Comparison of ENCODE assay signal across 12 cellular contexts in the genomic region with DNA sequence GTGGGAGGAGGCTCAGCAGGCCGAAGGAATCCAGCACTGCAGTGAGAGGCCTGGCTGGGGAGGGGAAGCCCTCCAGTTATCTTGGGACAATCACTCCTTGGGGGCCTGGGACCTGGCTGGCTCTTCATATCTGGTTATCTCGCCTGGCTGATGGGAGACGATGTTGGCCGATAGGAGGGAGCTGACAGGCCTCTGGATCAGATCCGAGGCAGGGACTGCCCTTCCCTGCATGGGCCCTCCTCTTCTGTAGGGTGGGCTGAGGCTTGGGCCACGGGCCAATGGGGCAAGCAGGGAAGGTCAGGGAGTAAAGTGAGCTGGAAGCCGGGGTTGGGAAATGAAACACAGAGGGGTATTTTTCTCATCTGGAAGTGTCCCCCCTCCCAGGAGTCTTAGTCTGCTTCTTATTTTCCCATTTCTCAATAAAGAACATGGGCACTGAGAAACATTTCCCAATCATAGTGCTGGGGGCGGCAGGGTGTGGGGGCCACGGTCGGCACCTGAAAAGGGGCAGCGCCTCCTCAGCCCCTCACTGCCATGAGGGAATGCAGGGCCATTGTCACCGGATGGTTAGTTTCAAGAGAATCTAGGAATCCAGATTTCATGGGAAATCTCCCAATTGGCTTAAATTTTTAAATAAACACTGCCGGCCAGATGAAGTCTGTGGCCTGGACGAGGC.
DNase-seq lines count a peak whose midpoint lies in the region; ATAC-seq and TF ChIP-seq lines count a peak whose summit lies in the region.
"Had no signal": no experiment of that assay in that cellular context is flagged by ENCODE, and none has a peak within 500 bp of the region (broad histone marks: within the 10 kb centered on the region; RNA-seq: fewer than 3 reads in every experiment).

No MANE protein-coding gene starts in this region.

- H3K4me3 Mint-ChIP-seq in T-helper 1 cell treated with Interleukin-12 subunit alpha and Interleukin-12 subunit beta and Interleukin-4 antibody, amounts not matched to agents 30 μg/mL and 1 μg/mL, for 36 hours = no peak overlapping the region
- H3K4me3 Mint-ChIP-seq in effector memory CD8-positive, alpha-beta T cell = no peak overlapping the region
- H3K4me3 Mint-ChIP-seq: stimulated activated naive CD8-positive, alpha-beta T cell treated with anti-CD3 and anti-CD28 coated beads, Interleukin-15, Interleukin-2, amounts not matched to agents 100 ng/mL and 50 ng/mL, for 24 hours had no signal

- H3K9me3 ChIP-seq in muscle layer of duodenum (ENCODE audit: control insufficient read depth in 1 of 2, low read length in 2 of 2) (no peaks in the 10 kb centered on the region), tibial artery (no peaks in the 10 kb centered on the region)

- H3K9me3 Mint-ChIP-seq in T-helper 1 cell treated with Interleukin-12 subunit alpha and Interleukin-12 subunit beta and Interleukin-4 antibody, amounts not matched to agents 30 μg/mL and 1 μg/mL, for 36 hours = no peaks in the 10 kb centered on the region
- H3K9me3 Mint-ChIP-seq in effector memory CD8-positive, alpha-beta T cell = no peaks in the 10 kb centered on the region
- H3K9me3 Mint-ChIP-seq: stimulated activated naive CD8-positive, alpha-beta T cell treated with anti-CD3 and anti-CD28 coated beads, Interleukin-15, Interleukin-2, amounts not matched to agents 100 ng/mL and 50 ng/mL, for 24 hours had no signal

- H3K27me3 ChIP-seq in muscle layer of duodenum (ENCODE audit: low read depth, low read length) (no peaks in the 10 kb centered on the region), tibial artery (no peaks in the 10 kb centered on the region)

- DNase-seq in T-helper 1 cell (no peak), tibial artery (peak; percentile 61 to 83), SW480 (ENCODE audit: low spot score) (no peak)
- DNase-seq in effector memory CD8-positive, alpha-beta T cell = no peak
- DNase-seq in stimulated activated CD4-positive, alpha-beta T cell treated with anti-CD3 and anti-CD28 coated beads, Interleukin-12 subunit alpha, Interleukin-12 subunit beta, amount 100 ng/mL, for 4 hours = no peak
- DNase-seq: occipital lobe, PC-3 had no signal

- peaks cover 28% of the 10 kb centered on the region for H3K4me1 Mint-ChIP-seq in T-helper 1 cell treated with Interleukin-12 subunit alpha and Interleukin-12 subunit beta and Interleukin-4 antibody, amounts not matched to agents 30 μg/mL and 1 μg/mL, for 36 hours (ENCODE audit: low read depth)
- H3K4me1 Mint-ChIP-seq in effector memory CD8-positive, alpha-beta T cell (ENCODE audit: low read depth in 2 of 2) = peaks cover 32 to 43% of the 10 kb centered on the region in 2 donors

- peak overlapping the region; percentile 86 for H3K27ac Mint-ChIP-seq in T-helper 1 cell treated with Interleukin-12 subunit alpha and Interleukin-12 subunit beta and Interleukin-4 antibody, amounts not matched to agents 30 μg/mL and 1 μg/mL, for 36 hours
- peak overlapping the region; percentile 90 to 95 for H3K27ac Mint-ChIP-seq in effector memory CD8-positive, alpha-beta T cell

- H3K27ac ChIP-seq in muscle layer of duodenum (ENCODE audit: low read length) (peak overlapping the region; percentile 62), tibial artery (peak overlapping the region; percentile 90 to 92)
- H3K27ac ChIP-seq: 22Rv1 had no signal

- H3K27me3 Mint-ChIP-seq in T-helper 1 cell treated with Interleukin-12 subunit alpha and Interleukin-12 subunit beta and Interleukin-4 antibody, amounts not matched to agents 30 μg/mL and 1 μg/mL, for 36 hours (ENCODE audit: low read depth) = no peaks in the 10 kb centered on the region
- H3K27me3 Mint-ChIP-seq in effector memory CD8-positive, alpha-beta T cell = no peaks in the 10 kb centered on the region
- H3K27me3 Mint-ChIP-seq: stimulated activated naive CD8-positive, alpha-beta T cell treated with anti-CD3 and anti-CD28 coated beads, Interleukin-15, Interleukin-2, amounts not matched to agents 100 ng/mL and 50 ng/mL, for 24 hours had no signal

- intact Hi-C loops in tibial artery (cut with DNase I; ENCODE audit: low total_unique reads) = no loop called here

- H3K36me3 ChIP-seq in muscle layer of duodenum (ENCODE audit: control insufficient read depth in 1 of 2, insufficient read depth in 2 of 2, low read length in 2 of 2) (peaks cover 19 to 25% of the 10 kb centered on the region in 2 donors), tibial artery (peaks cover 10 to 43% (median 41%) of the 10 kb centered on the region in 3 donors)

- no peak for ATAC-seq in effector memory CD8-positive, alpha-beta T cell (replicated peaks)
- no peak for ATAC-seq in GM18873 (IDR thresholded peaks at IDR 0.05; ENCODE audit: low FRiP score, unreplicated experiment)
- ATAC-seq: PC-3 had no signal

- no peak for TF ChIP-seq CTCF in tibial artery (IDR thresholded peaks at IDR 0.05)

- peak overlapping the region in 1 of 2 donors; percentile 25 for H3K4me3 ChIP-seq in muscle layer of duodenum (ENCODE audit: low read depth in 1 of 2, low read length in 2 of 2)
- H3K4me3 ChIP-seq in tibial artery = peak overlapping the region in 1 of 2 donors; percentile 8

- H3K4me1 ChIP-seq in muscle layer of duodenum (ENCODE audit: control insufficient read depth in 1 of 2, insufficient read depth in 2 of 2, low read length in 2 of 2) (peaks cover 10 to 43% of the 10 kb centered on the region in 2 donors), tibial artery (peaks cover 0 to 54% (median 43%) of the 10 kb centered on the region in 4 donors)

- H3K36me3 Mint-ChIP-seq in T-helper 1 cell treated with Interleukin-12 subunit alpha and Interleukin-12 subunit beta and Interleukin-4 antibody, amounts not matched to agents 30 μg/mL and 1 μg/mL, for 36 hours (ENCODE audit: low read depth) = peaks cover 5% of the 10 kb centered on the region
- H3K36me3 Mint-ChIP-seq in effector memory CD8-positive, alpha-beta T cell (ENCODE audit: insufficient read depth) = peaks cover 8% of the 10 kb centered on the region

Comparison
In these comparisons a context has a peak if more than half of its experiments do, and no peak if none do; other contexts are left out.
1. DNase-seq: peak in tibial artery (2 of 2); none in T-helper 1 cell (0 of 5), effector memory CD8-positive, alpha-beta T cell (0 of 3), SW480 (single experiment) and stimulated activated CD4-positive, alpha-beta T cell treated with anti-CD3 and anti-CD28 coated beads, Interleukin-12 subunit alpha, Interleukin-12 subunit beta, amount 100 ng/mL, for 4 hours (single experiment).